16 cellular contexts compared by ENCODE assay signal in genomic region chr2:145685323-145686050, GRCh38.
A peak's percentile ranks its signal among the peaks of the same experiment; 100 is the strongest.
DNase-seq lines count a peak whose midpoint lies in the region; FAIRE-seq and TF ChIP-seq lines count a peak whose summit lies in the region.
"Had no signal": no experiment of that assay in that cellular context is flagged by ENCODE, and none has a peak within 500 bp of the region (broad histone marks: within the 10 kb centered on the region; RNA-seq: fewer than 3 reads in every experiment).

No MANE protein-coding gene starts in this region.

- H3K27ac ChIP-seq in smooth muscle cell (ENCODE audit: low read depth) = peak overlapping the region; percentile 31
- H3K27ac ChIP-seq: BLaER1 treated with 17β-estradiol and CSF1 and Interleukin-3, amounts not matched to agents 10 nM and 100 nM; SJCRH30 had no signal

- H3K27me3 ChIP-seq in bronchial epithelial cell (ENCODE audit: control insufficient read depth, insufficient read depth, low read length) = no peaks in the 10 kb centered on the region
- H3K27me3 ChIP-seq in smooth muscle cell (ENCODE audit: low read depth) = no peaks in the 10 kb centered on the region
- H3K27me3 ChIP-seq: BLaER1 treated with 17β-estradiol and CSF1 and Interleukin-3, amounts not matched to agents 10 nM and 100 nM; SJCRH30 had no signal

- no peak overlapping the region for H3K9ac ChIP-seq in smooth muscle cell (ENCODE audit: low read depth)
- H3K9ac ChIP-seq: BLaER1 treated with 17β-estradiol and CSF1 and Interleukin-3, amounts not matched to agents 10 nM and 100 nM had no signal

- H3F3A ChIP-seq in smooth muscle cell (ENCODE audit: low read depth) = no peaks in the 10 kb centered on the region

- FAIRE-seq in bronchial epithelial cell (lab: Jason Lieb, UNC) = no peak
- FAIRE-seq in H54 (lab: Jason Lieb, UNC) = no peak
- FAIRE-seq: GM12878, GM18507, HTR-8/SVneo had no signal

- no peaks in the 10 kb centered on the region for H4K20me1 ChIP-seq in smooth muscle cell (ENCODE audit: low read depth)
- H4K20me1 ChIP-seq: BLaER1 treated with 17β-estradiol and CSF1 and Interleukin-3, amounts not matched to agents 10 nM and 100 nM had no signal

- no peaks in the 10 kb centered on the region for H3K79me2 ChIP-seq in smooth muscle cell (ENCODE audit: low read depth)

- no peak overlapping the region for H3K4me3 ChIP-seq in bronchial epithelial cell (ENCODE audit: low read depth, low read length)
- H3K4me3 ChIP-seq in fibroblast of pulmonary artery (replicated peaks; ENCODE audit: low read depth, low read length) = no peak overlapping the region
- no peak overlapping the region for H3K4me3 ChIP-seq in smooth muscle cell
- H3K4me3 ChIP-seq: BLaER1 treated with 17β-estradiol and CSF1 and Interleukin-3, amounts not matched to agents 10 nM and 100 nM; GM12878; SJCRH30 had no signal

- no peak overlapping the region for H3K4me2 ChIP-seq in smooth muscle cell
- H3K4me2 ChIP-seq: BLaER1 treated with 17β-estradiol and CSF1 and Interleukin-3, amounts not matched to agents 10 nM and 100 nM had no signal

- 87% methylated on average over 4 of the region's 4 CpGs for WGBS in smooth muscle cell (ENCODE audit: low lambda C conversion rate)

- H3K36me3 ChIP-seq in bronchial epithelial cell (ENCODE audit: control insufficient read depth, insufficient read depth, low read length) (no peaks in the 10 kb centered on the region), smooth muscle cell (ENCODE audit: low read depth) (no peaks in the 10 kb centered on the region)
- H3K36me3 ChIP-seq: BLaER1 treated with 17β-estradiol and CSF1 and Interleukin-3, amounts not matched to agents 10 nM and 100 nM; SJCRH30 had no signal

- TF ChIP-seq POLR2A in H54 (IDR thresholded peaks at IDR 0.05; ENCODE audit: low read depth, low read length) = no peak

- H3K4me1 ChIP-seq in smooth muscle cell (ENCODE audit: low read depth) = no peaks in the 10 kb centered on the region

- DNase-seq in NCI-H226 (peak; percentile 10), bronchial epithelial cell (ENCODE audit: low read depth) (peak; percentile 96), fibroblast of pulmonary artery (ENCODE audit: low read depth) (peak; percentile 56), smooth muscle cell (lab: John Stamatoyannopoulos, UW; ENCODE audit: unreplicated experiment) (no peak), H54 (ENCODE audit: insufficient read length, low spot score) (no peak), SW 1271 (lab: John Stamatoyannopoulos, UW) (no peak), 8988T (no peak)
- DNase-seq: NCI-H1105, NCI-H1930, NCI-H2171, NCI-H82, SJCRH30 had no signal

- peak overlapping the region; percentile 2 for H2AFZ ChIP-seq in smooth muscle cell (ENCODE audit: low read depth)

- H3K9me3 ChIP-seq in smooth muscle cell (replicated peaks; ENCODE audit: low read depth) = no peaks in the 10 kb centered on the region
- H3K9me3 ChIP-seq: BLaER1 treated with 17β-estradiol and CSF1 and Interleukin-3, amounts not matched to agents 10 nM and 100 nM; SJCRH30 had no signal

- TF ChIP-seq CTCF in bronchial epithelial cell (IDR thresholded peaks at IDR 0.05; ENCODE audit: insufficient read depth, low read length, severe bottlenecking) (no peak), fibroblast of pulmonary artery (IDR thresholded peaks at IDR 0.05; ENCODE audit: low read length, missing control alignments) (no peak), smooth muscle cell (IDR thresholded peaks at IDR 0.05; ENCODE audit: borderline replicate concordance, insufficient read depth, poor library complexity, severe bottlenecking) (no peak)

Comparison
In these comparisons a context has a peak if more than half of its experiments do, and no peak if none do; other contexts are left out.
1. DNase-seq: peak in NCI-H226 (single experiment), bronchial epithelial cell (single experiment) and fibroblast of pulmonary artery (single experiment); none in smooth muscle cell (single experiment), H54 (single experiment), SW 1271 (0 of 2) and 8988T (single experiment).